In genomic region chr19:38899447-38900219, GRCh38 we compare ENCODE assay signal across 8 cellular contexts. TPM values are rescaled to one million over a fixed set of nuclear protein-coding genes. Genes with fewer than 3 reads are reported as not detected.
DNase-seq lines count a peak whose midpoint lies in the region; ATAC-seq and TF ChIP-seq lines count a peak whose summit lies in the region.

A gene with protein sequence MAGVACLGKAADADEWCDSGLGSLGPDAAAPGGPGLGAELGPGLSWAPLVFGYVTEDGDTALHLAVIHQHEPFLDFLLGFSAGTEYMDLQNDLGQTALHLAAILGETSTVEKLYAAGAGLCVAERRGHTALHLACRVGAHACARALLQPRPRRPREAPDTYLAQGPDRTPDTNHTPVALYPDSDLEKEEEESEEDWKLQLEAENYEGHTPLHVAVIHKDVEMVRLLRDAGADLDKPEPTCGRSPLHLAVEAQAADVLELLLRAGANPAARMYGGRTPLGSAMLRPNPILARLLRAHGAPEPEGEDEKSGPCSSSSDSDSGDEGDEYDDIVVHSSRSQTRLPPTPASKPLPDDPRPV (plus strand): TSS chr19:38899969. CDS start chr19:38900033, 64 bp downstream.
SIRT2 (minus strand) TSS chr19:38899618; CDS start chr19:38899521, 97 bp downstream.

- no peaks in the 10 kb centered on the region for H3K27me3 Mint-ChIP-seq in activated CD4-positive, alpha-beta T cell treated with anti-CD3 and anti-CD28 coated beads, Interleukin-2, amount 10 ng/mL, durations not matched to agents 7 days and 5 days

- ATAC-seq in GM19328 (IDR thresholded peaks at IDR 0.05; ENCODE audit: unreplicated experiment) (peak; percentile 90), HG03520 (IDR thresholded peaks at IDR 0.05; ENCODE audit: unreplicated experiment) (peak; percentile 85), left colon (peak; percentile 93)

- peak; percentile 100 for DNase-seq in NCI-H69 (lab: John Stamatoyannopoulos, UW)
- DNase-seq in activated CD4-positive, alpha-beta T cell treated with anti-CD3 and anti-CD28 coated beads, Interleukin-2, amount 10 ng/mL, durations not matched to agents 7 days and 5 days, result peak; percentile 100
- peak; percentile 100 for DNase-seq in coronary artery (ENCODE audit: low spot score)
- peak; percentile 99 to 100 for DNase-seq in left colon
- peak; percentile 100 for DNase-seq in stimulated activated CD4-positive, alpha-beta T cell treated with anti-CD3 and anti-CD28 coated beads, Interleukin-1b, Interleukin-23, amount 100 ng/mL, for 48 hours

- intact Hi-C loops in left colon (cut with DNase I, micrococcal nuclease), result no loop called here

- H3K36me3 ChIP-seq in BLaER1, result peaks cover 11% of the 10 kb centered on the region

- CTCF ChIA-PET in activated CD4-positive, alpha-beta T cell treated with anti-CD3 and anti-CD28 coated beads, Interleukin-2, amount 10 ng/mL, durations not matched to agents 7 days and 5 days (lab: Charles Lee), result interaction anchor here (0.6 to 2.3 kb wide), 5 partner anchors 12 to 57 kb away, joined by 3 to 16 read pairs (median 3); partner anchors contain the start of genes MRPS12 and SARS2

- H3K4me3 ChIP-seq in BLaER1 (peak within 1 kb of the TSS; percentile 87), coronary artery (peak within 1 kb of the TSS; percentile 91)

- peaks cover 16% of the 10 kb centered on the region for H3K36me3 Mint-ChIP-seq in activated CD4-positive, alpha-beta T cell treated with anti-CD3 and anti-CD28 coated beads, Interleukin-2, amount 10 ng/mL, durations not matched to agents 7 days and 5 days (ENCODE audit: low read depth)

- H3K4me3 Mint-ChIP-seq in activated CD4-positive, alpha-beta T cell treated with anti-CD3 and anti-CD28 coated beads, Interleukin-2, amount 10 ng/mL, durations not matched to agents 7 days and 5 days, result peak within 1 kb of the TSS; percentile 92

- no peaks in the 10 kb centered on the region for H3K9me3 Mint-ChIP-seq in activated CD4-positive, alpha-beta T cell treated with anti-CD3 and anti-CD28 coated beads, Interleukin-2, amount 10 ng/mL, durations not matched to agents 7 days and 5 days

- H4K20me1 ChIP-seq in BLaER1, result 0 out of 2 replicates have a peak, but pooled peaks cover 5% of the 10 kb centered on the region

- peak within 1 kb of the TSS; percentile 97 for H3K4me2 ChIP-seq in BLaER1

- peaks cover 3% of the 10 kb centered on the region; the same call in 1 of the 2 replicates for H3K9me3 ChIP-seq in BLaER1

- peaks cover 41% of the 10 kb centered on the region for H3K4me1 Mint-ChIP-seq in activated CD4-positive, alpha-beta T cell treated with anti-CD3 and anti-CD28 coated beads, Interleukin-2, amount 10 ng/mL, durations not matched to agents 7 days and 5 days

- H3K9ac ChIP-seq in BLaER1, result peak within 1 kb of the TSS; percentile 86

- peak within 1 kb of the TSS; percentile 78 for H3K27ac ChIP-seq in BLaER1
- H3K27ac ChIP-seq in coronary artery, result peak within 1 kb of the TSS; percentile 91 to 94

- POLR2A ChIA-PET in activated CD4-positive, alpha-beta T cell treated with anti-CD3 and anti-CD28 coated beads, Interleukin-2, amount 10 ng/mL, durations not matched to agents 7 days and 5 days (lab: Charles Lee), result interaction anchor here (0.5 kb wide), 1 partner anchor 107 kb away, joined by 3 read pairs; no protein-coding TSS in a partner anchor

- H3K27me3 ChIP-seq in BLaER1, result no peaks in the 10 kb centered on the region

- peak within 1 kb of the TSS; percentile 96 for H3K27ac Mint-ChIP-seq in activated CD4-positive, alpha-beta T cell treated with anti-CD3 and anti-CD28 coated beads, Interleukin-2, amount 10 ng/mL, durations not matched to agents 7 days and 5 days

- TF ChIP-seq CTCF in coronary artery (IDR thresholded peaks at IDR 0.05), result no peak

- H3K4me1 ChIP-seq in BLaER1, result peaks cover 59% of the 10 kb centered on the region

RNA-seq across cellular contexts. Expression of the first gene that starts in this region (rescaled TPM):
- total RNA-seq in activated CD4-positive, alpha-beta T cell treated with anti-CD3 and anti-CD28 coated beads, Interleukin-2, amount 10 ng/mL, durations not matched to agents 7 days and 5 days, result 10 to 100 TPM; 31.6 to 32.2 TPM
- total RNA-seq in left colon, result 10 to 100 TPM; 32.1 to 38.8 TPM

RNA-seq across cellular contexts. Expression of gene SIRT2, which starts in this region (rescaled TPM):
- total RNA-seq in activated CD4-positive, alpha-beta T cell treated with anti-CD3 and anti-CD28 coated beads, Interleukin-2, amount 10 ng/mL, durations not matched to agents 7 days and 5 days, result 10 to 100 TPM; 45.2 to 47.1 TPM
- 10 to 100 TPM; 32.9 to 39.9 TPM for total RNA-seq in left colon

Comparison
In these comparisons a context has a peak if more than half of its experiments do, and no peak if none do; other contexts are left out.
1. Peak in every context shown above with its lines: DNase-seq, ATAC-seq, H3K4me3 ChIP-seq and H3K27ac ChIP-seq.